8 cellular contexts compared by ENCODE assay signal in genomic region chr5:55936100-55936693, GRCh38. TPM values are rescaled to one million over a fixed set of nuclear protein-coding genes. Genes with fewer than 3 reads are reported as not detected.
DNase-seq lines count a peak whose midpoint lies in the region; ATAC-seq, FAIRE-seq and TF ChIP-seq lines count a peak whose summit lies in the region.

No MANE protein-coding gene starts in this region.

- no peak overlapping the region for H2AFZ ChIP-seq in astrocyte (ENCODE audit: low read depth, low read length)

- peaks cover 14 to 42% of the 10 kb centered on the region in 2 donors for H3K36me3 Mint-ChIP-seq in CD4-positive, alpha-beta memory T cell
- H3K36me3 Mint-ChIP-seq in astrocyte (ENCODE audit: low read depth, unreplicated experiment), result peaks cover 4% of the 10 kb centered on the region

- H3K27me3 ChIP-seq in CD4-positive, alpha-beta memory T cell (ENCODE audit: insufficient read depth, low read length), result no peaks in the 10 kb centered on the region
- H3K27me3 ChIP-seq in astrocyte (ENCODE audit: insufficient read depth, low read length) (no peaks in the 10 kb centered on the region), small intestine (ENCODE audit: control insufficient read depth in 2 of 2, insufficient read depth in 2 of 2, low read length in 2 of 2) (no peaks in the 10 kb centered on the region)

- H3K36me3 ChIP-seq in CD4-positive, alpha-beta memory T cell (ENCODE audit: insufficient read depth, low read length), result peaks cover 16% of the 10 kb centered on the region
- peaks cover 4% of the 10 kb centered on the region for H3K36me3 ChIP-seq in astrocyte (ENCODE audit: insufficient read depth, low read length)
- peaks cover 3 to 8% of the 10 kb centered on the region in 2 donors for H3K36me3 ChIP-seq in small intestine (ENCODE audit: control insufficient read depth in 2 of 2, insufficient read depth in 2 of 2, low read length in 2 of 2)

- H3K4me2 ChIP-seq in astrocyte (ENCODE audit: low read length), result no peak overlapping the region

- H3K27ac ChIP-seq in CD4-positive, alpha-beta memory T cell (ENCODE audit: low read depth, low read length), result no peak overlapping the region
- H3K27ac ChIP-seq in astrocyte (ENCODE audit: low read depth, low read length) (no peak overlapping the region), small intestine (ENCODE audit: low read depth in 1 of 2, low read length in 1 of 2) (no peak overlapping the region)

- H3K4me1 ChIP-seq in CD4-positive, alpha-beta memory T cell (ENCODE audit: insufficient read depth, low read length), result peaks cover 5% of the 10 kb centered on the region
- no peaks in the 10 kb centered on the region for H3K4me1 ChIP-seq in astrocyte (ENCODE audit: insufficient read depth, low read length)
- H3K4me1 ChIP-seq in small intestine (ENCODE audit: control insufficient read depth in 2 of 2, insufficient read depth in 1 of 2, low read depth in 1 of 2, low read length in 1 of 2), result no peaks in the 10 kb centered on the region

- peak; percentile 68 for ATAC-seq in GM21737 (IDR thresholded peaks at IDR 0.05; ENCODE audit: unreplicated experiment)
- no peak for ATAC-seq in HG03442 (IDR thresholded peaks at IDR 0.05; ENCODE audit: unreplicated experiment)

- peaks cover 0 to 1% (median 0%) of the 10 kb centered on the region in 8 donors for H3K9me3 Mint-ChIP-seq in CD4-positive, alpha-beta memory T cell
- no peaks in the 10 kb centered on the region for H3K9me3 Mint-ChIP-seq in astrocyte (ENCODE audit: unreplicated experiment)

- peak; percentile 94 for TF ChIP-seq CTCF in astrocyte (IDR thresholded peaks at IDR 0.05; ENCODE audit: insufficient read depth, low read depth, low read length)

- H3K9ac ChIP-seq in astrocyte (ENCODE audit: low read length), result no peak overlapping the region

- H3K27me3 Mint-ChIP-seq in CD4-positive, alpha-beta memory T cell, result no peaks in the 10 kb centered on the region
- H3K27me3 Mint-ChIP-seq in astrocyte (ENCODE audit: low read depth, unreplicated experiment), result peaks cover 3% of the 10 kb centered on the region

- WGBS in small intestine, 3 donors, result 26 to 34% (median 31%) methylated on average over 3 of the region's 3 CpGs

- peak overlapping the region in 4 of 7 donors; percentile 25 to 73 (median 42) for H3K27ac Mint-ChIP-seq in CD4-positive, alpha-beta memory T cell
- H3K27ac Mint-ChIP-seq in astrocyte (ENCODE audit: unreplicated experiment), result no peak overlapping the region

- CTCF ChIA-PET in CD4-positive, alpha-beta memory T cell (lab: Charles Lee; ENCODE audit: partially characterized antibody), result interaction anchor here (0.6 to 5.3 kb wide), 45 partner anchors 10 to 1289 kb away, joined by 3 to 146 read pairs (median 4); no protein-coding TSS in a partner anchor

- H3K4me3 ChIP-seq in CD4-positive, alpha-beta memory T cell (ENCODE audit: low read length in 2 of 2), result no peak overlapping the region
- H3K4me3 ChIP-seq in astrocyte (ENCODE audit: insufficient read depth, low read depth, low read length) (no peak overlapping the region), small intestine (ENCODE audit: low read depth in 1 of 2, low read length in 2 of 2) (no peak overlapping the region)

- no peaks in the 10 kb centered on the region for H3K9me3 ChIP-seq in CD4-positive, alpha-beta memory T cell (ENCODE audit: control insufficient read depth in 1 of 2, low read length in 2 of 2)
- H3K9me3 ChIP-seq in astrocyte (ENCODE audit: insufficient read depth, low read depth, low read length) (no peaks in the 10 kb centered on the region), small intestine (ENCODE audit: control insufficient read depth, low read depth) (no peaks in the 10 kb centered on the region)

- peak; percentile 61 to 76 (median 65) for DNase-seq in CD4-positive, alpha-beta memory T cell
- peak; percentile 48 for DNase-seq in NCI-H1694 (lab: John Stamatoyannopoulos, UW)
- peak; percentile 20 for DNase-seq in T1000 (lab: John Stamatoyannopoulos, UW)
- peak; percentile 75 for DNase-seq in astrocyte (ENCODE audit: low read depth)
- DNase-seq in hippocampal formation (lab: John Stamatoyannopoulos, UW), result peak; percentile 31 to 75
- DNase-seq in small intestine, result peak; percentile 67

- POLR2A ChIA-PET in CD4-positive, alpha-beta memory T cell (lab: Charles Lee; ENCODE audit: partially characterized antibody), result interaction anchor here (0.5 to 1.5 kb wide), 3 partner anchors 259 to 887 kb away, joined by 3 to 8 read pairs (median 3); no protein-coding TSS in a partner anchor

- peaks cover 0 to 8% (median 4%) of the 10 kb centered on the region in 4 donors for H3K4me1 Mint-ChIP-seq in CD4-positive, alpha-beta memory T cell
- no peaks in the 10 kb centered on the region for H3K4me1 Mint-ChIP-seq in astrocyte (ENCODE audit: low read depth, unreplicated experiment)

- H3K4me3 Mint-ChIP-seq in CD4-positive, alpha-beta memory T cell, result no peak overlapping the region
- no peak overlapping the region for H3K4me3 Mint-ChIP-seq in astrocyte (ENCODE audit: unreplicated experiment)

- intact Hi-C loops in CD4-positive, alpha-beta memory T cell (cut with micrococcal nuclease), result loop anchor here (1.0 to 5.0 kb wide), 5 partner anchors 43 to 1286 kb away; no protein-coding TSS in a partner anchor

- no peaks in the 10 kb centered on the region for H4K20me1 ChIP-seq in astrocyte (ENCODE audit: insufficient read depth, low read length)

- no peaks in the 10 kb centered on the region for H3K79me2 ChIP-seq in astrocyte (ENCODE audit: insufficient read depth, low read length)

- peak; percentile 50 for FAIRE-seq in astrocyte (lab: Jason Lieb, UNC)
- no peak for FAIRE-seq in small intestine (lab: Jason Lieb, UNC)

RNA-seq across cellular contexts. Expression of gene IL6ST, which starts 58.6 kb away (rescaled TPM):
- total RNA-seq in CD4-positive, alpha-beta memory T cell, result 100 to 1,000 TPM; 176 to 180 TPM
- 10 to 100 TPM; 26.3 to 42.8 TPM for polyA plus RNA-seq in CD4-positive, alpha-beta memory T cell
- 141 and 158 TPM in 2 replicates for total RNA-seq in astrocyte
- polyA plus RNA-seq in small intestine, result 10 to 100 TPM in 1 of 3 donors, 1 to 10 TPM in 2; 6.5 to 26.6 (median 6.5) TPM

Comparison
In these comparisons a context has a peak if more than half of its experiments do, and no peak if none do; other contexts are left out.
1. DNase-seq: peak in every context shown above with its lines; median percentile 75 in astrocyte; 67 in small intestine; 65 in CD4-positive, alpha-beta memory T cell; 53 in hippocampal formation; 48 in NCI-H1694; 20 in T1000.